In genomic region chr18:42105382-42105781, GRCh38 we compare ENCODE assay signal across 29 cellular contexts.
"Had no signal": no experiment of that assay in that cellular context is flagged by ENCODE, and none has a peak within 500 bp of the region (broad histone marks: within the 10 kb centered on the region; RNA-seq: fewer than 3 reads in every experiment).

No MANE protein-coding gene starts in this region.

- H3K27ac Mint-ChIP-seq: activated CD4-positive, alpha-beta memory T cell treated with anti-CD3 and anti-CD28 coated beads, Interleukin-2, amount 10 ng/mL, durations not matched to agents 7 days and 5 days; activated CD8-positive, alpha-beta memory T cell treated with anti-CD3 and anti-CD28 coated beads, Interleukin-2, amount 10 ng/mL, durations not matched to agents 7 days and 5 days; activated naive CD4-positive, alpha-beta T cell treated with anti-CD3 and anti-CD28 coated beads, Interleukin-2, amount 10 ng/mL, durations not matched to agents 7 days and 5 days; activated naive CD8-positive, alpha-beta T cell; activated naive CD8-positive, alpha-beta T cell treated with anti-CD3 and anti-CD28 coated beads, Interleukin-2, amount 50 U/mL, for 24 hours had no signal

- ATAC-seq: activated CD8-positive, alpha-beta memory T cell treated with anti-CD3 and anti-CD28 coated beads, Interleukin-2, amount 10 ng/mL, durations not matched to agents 7 days and 5 days; activated naive CD8-positive, alpha-beta T cell treated with anti-CD3 and anti-CD28 coated beads, Interleukin-2, amount 50 U/mL, for 24 hours had no signal

- H3K27me3 ChIP-seq: brain microvascular endothelial cell had no signal

- H3K27me3 Mint-ChIP-seq: activated CD4-positive, alpha-beta memory T cell treated with anti-CD3 and anti-CD28 coated beads, Interleukin-2, amount 10 ng/mL, durations not matched to agents 7 days and 5 days; activated CD8-positive, alpha-beta memory T cell treated with anti-CD3 and anti-CD28 coated beads, Interleukin-2, amount 10 ng/mL, durations not matched to agents 7 days and 5 days; activated naive CD4-positive, alpha-beta T cell treated with anti-CD3 and anti-CD28 coated beads, Interleukin-2, amount 10 ng/mL, durations not matched to agents 7 days and 5 days; activated naive CD8-positive, alpha-beta T cell; activated naive CD8-positive, alpha-beta T cell treated with anti-CD3 and anti-CD28 coated beads, Interleukin-2, amount 50 U/mL, for 24 hours had no signal

- H3K4me3 Mint-ChIP-seq: activated CD4-positive, alpha-beta memory T cell treated with anti-CD3 and anti-CD28 coated beads, Interleukin-2, amount 10 ng/mL, durations not matched to agents 7 days and 5 days; activated CD8-positive, alpha-beta memory T cell treated with anti-CD3 and anti-CD28 coated beads, Interleukin-2, amount 10 ng/mL, durations not matched to agents 7 days and 5 days; activated naive CD4-positive, alpha-beta T cell treated with anti-CD3 and anti-CD28 coated beads, Interleukin-2, amount 10 ng/mL, durations not matched to agents 7 days and 5 days; activated naive CD8-positive, alpha-beta T cell; activated naive CD8-positive, alpha-beta T cell treated with anti-CD3 and anti-CD28 coated beads, Interleukin-2, amount 50 U/mL, for 24 hours had no signal

- H3K27ac ChIP-seq: brain microvascular endothelial cell, VCaP had no signal

- H3K9me3 Mint-ChIP-seq: activated CD4-positive, alpha-beta memory T cell treated with anti-CD3 and anti-CD28 coated beads, Interleukin-2, amount 10 ng/mL, durations not matched to agents 7 days and 5 days; activated naive CD4-positive, alpha-beta T cell treated with anti-CD3 and anti-CD28 coated beads, Interleukin-2, amount 10 ng/mL, durations not matched to agents 7 days and 5 days; activated naive CD8-positive, alpha-beta T cell treated with anti-CD3 and anti-CD28 coated beads, Interleukin-2, amount 50 U/mL, for 24 hours had no signal

- H3K36me3 ChIP-seq: brain microvascular endothelial cell had no signal

- DNase-seq: activated CD4-positive, alpha-beta memory T cell treated with anti-CD3 and anti-CD28 coated beads, Interleukin-2, amount 10 ng/mL, durations not matched to agents 7 days and 5 days; activated CD4-positive, alpha-beta T cell treated with anti-CD3 and anti-CD28 coated beads for 1 hour; activated CD4-positive, alpha-beta T cell treated with anti-CD3 and anti-CD28 coated beads for 48 hours; activated CD4-positive, CD25-positive, alpha-beta regulatory T cell; activated CD8-positive, alpha-beta memory T cell treated with anti-CD3 and anti-CD28 coated beads for 24 hours; activated CD8-positive, alpha-beta memory T cell treated with anti-CD3 and anti-CD28 coated beads, Interleukin-2, amount 10 ng/mL, durations not matched to agents 7 days and 5 days; activated CD8-positive, alpha-beta memory T cell treated with anti-CD3 and anti-CD28 coated beads, Interleukin-2, amount 50 U/mL, for 48 hours; activated effector memory CD4-positive, alpha-beta T cell treated with Interleukin-2 at 50 U/mL for 16 hours; activated naive CD4-positive, alpha-beta T cell treated with anti-CD3 and anti-CD28 coated beads, Interleukin-2, amount 10 ng/mL, durations not matched to agents 7 days and 5 days; activated naive CD8-positive, alpha-beta T cell treated with anti-CD3 and anti-CD28 coated beads, Interleukin-2, amount 50 U/mL, for 24 hours; activated T-cell treated with anti-CD3 and anti-CD28 coated beads, Interleukin-2, amount 50 U/mL, for 48 hours; anterior cingulate cortex; brain microvascular endothelial cell; central memory CD4-positive, alpha-beta T cell; IMR-90; KBM-7; NCI-H1092 treated with DMSO at 0.1 percent for 48 hours; NCI-H1436; NCI-H187 treated with DMSO at 0.1 percent for 48 hours; NCI-H446; NCI-H510A treated with DMSO at 0.1 percent for 48 hours; OCI-M1; Right ventricle myocardium superior; SW 1271; T-helper 1 cell; T-helper 2 cell; T-helper 9 cell had no signal

- H3K36me3 Mint-ChIP-seq: activated naive CD4-positive, alpha-beta T cell treated with anti-CD3 and anti-CD28 coated beads, Interleukin-2, amount 10 ng/mL, durations not matched to agents 7 days and 5 days had no signal
